Comparison of ENCODE assay signal across 18 cellular contexts in genomic region chr22:42921301-42921700, GRCh38.
A peak's percentile ranks its signal among the peaks of the same experiment; 100 is the strongest.
DNase-seq lines count a peak whose midpoint lies in the region; ATAC-seq and TF ChIP-seq lines count a peak whose summit lies in the region.
"Had no signal": no experiment of that assay in that cellular context is flagged by ENCODE, and none has a peak within 500 bp of the region (broad histone marks: within the 10 kb centered on the region; RNA-seq: fewer than 3 reads in every experiment).

No MANE protein-coding gene starts in this region.

- BruUV-seq in Calu3 (replicated peaks; lab: Mats Ljungman, UMichigan), result no TSS peak

- DNase-seq in Calu3 (no peak), SJSA1 (ENCODE audit: low read depth in 1 of 2, low spot score in 2 of 2) (no peak), fibroblast of the aortic adventitia (ENCODE audit: low read depth) (peak; percentile 36), iPS-NIHi11 (ENCODE audit: low spot score) (no peak), NCI-H2227 treated with DMSO at 0.1 percent for 48 hours (lab: John Stamatoyannopoulos, UW) (no peak)
- DNase-seq in effector CD4-positive, alpha-beta T cell, result no peak
- DNase-seq: activated CD8-positive, alpha-beta T cell treated with anti-CD3 and anti-CD28 coated beads, Interleukin-2, amount 10 ng/mL, durations not matched to agents 7 days and 5 days; CD4-positive, CD25-positive, alpha-beta regulatory T cell; colonic mucosa; H7; hypothalamus; NCI-H1417 treated with DMSO at 0.1 percent for 48 hours; NCI-H345; nephron progenitor cell; stimulated activated CD4-positive, alpha-beta T cell treated with anti-CD3 and anti-CD28 coated beads, Interleukin-4, amount 100 ng/mL, for 1 hour had no signal

- no peaks in the 10 kb centered on the region; the same call in 1 of the 2 replicates for H3K36me3 ChIP-seq in SJSA1
- H3K36me3 ChIP-seq: colonic mucosa had no signal

- H3K4me3 ChIP-seq in SJSA1 (no peak overlapping the region), fibroblast of the aortic adventitia (ENCODE audit: low read depth, low read length) (no peak overlapping the region)
- H3K4me3 ChIP-seq: colonic mucosa had no signal

- no peaks in the 10 kb centered on the region for H3K27me3 ChIP-seq in SJSA1 (replicated peaks)
- H3K27me3 ChIP-seq: colonic mucosa had no signal

- no peak overlapping the region for H3K4me3 Mint-ChIP-seq in Calu3 (ENCODE audit: low read depth, unreplicated experiment)
- H3K4me3 Mint-ChIP-seq in stimulated activated memory B cell treated with anti-CD40 and anti-IgM and Interleukin-4, amounts not matched to agents 10 μg/mL and 1 μg/mL and 100 μg/mL, for 72 hours, result no peak overlapping the region
- H3K4me3 Mint-ChIP-seq: activated CD8-positive, alpha-beta T cell treated with anti-CD3 and anti-CD28 coated beads, Interleukin-2, amount 10 ng/mL, durations not matched to agents 7 days and 5 days; CD4-positive, CD25-positive, alpha-beta regulatory T cell; nephron progenitor cell had no signal

- TF ChIP-seq CTCF in Calu3 (IDR thresholded peaks at IDR 0.05; ENCODE audit: unreplicated experiment), result no peak
- TF ChIP-seq CTCF in fibroblast of the aortic adventitia (IDR thresholded peaks at IDR 0.05; ENCODE audit: insufficient read depth, low read length), result no peak

- CTCF ChIA-PET in Calu3 (lab: Charles Lee), result interaction anchor here (0.6 to 1.4 kb wide), 3 partner anchors 13 to 129 kb away, joined by 4 to 6 read pairs (median 6); no protein-coding TSS in a partner anchor

- intact Hi-C loops in Calu3 (cut with micrococcal nuclease; ENCODE audit: unreplicated experiment), result no loop called here

- H3K27ac Mint-ChIP-seq in Calu3 (ENCODE audit: unreplicated experiment), result peak overlapping the region; percentile 76
- peak overlapping the region; percentile 92 for H3K27ac Mint-ChIP-seq in stimulated activated memory B cell treated with anti-CD40 and anti-IgM and Interleukin-4, amounts not matched to agents 10 μg/mL and 1 μg/mL and 100 μg/mL, for 72 hours
- H3K27ac Mint-ChIP-seq: activated CD8-positive, alpha-beta T cell treated with anti-CD3 and anti-CD28 coated beads, Interleukin-2, amount 10 ng/mL, durations not matched to agents 7 days and 5 days; activated T-helper 2 cell treated with anti-CD3 and anti-CD28 coated beads, Interferon-gamma antibody, Interleukin-2, Interleukin-4, amounts not matched to agents 10 μg/mL and 5 μg/mL and 100 μg/mL, durations not matched to agents 14 hours and 24 hours and 36 hours; nephron progenitor cell had no signal

- no peaks in the 10 kb centered on the region for H3K9me3 ChIP-seq in SJSA1 (replicated peaks)
- H3K9me3 ChIP-seq: colonic mucosa had no signal

- peaks cover 74% of the 10 kb centered on the region for H3K4me1 Mint-ChIP-seq in Calu3 (ENCODE audit: low read depth, unreplicated experiment)
- H3K4me1 Mint-ChIP-seq in stimulated activated memory B cell treated with anti-CD40 and anti-IgM and Interleukin-4, amounts not matched to agents 10 μg/mL and 1 μg/mL and 100 μg/mL, for 72 hours, result peaks cover 57% of the 10 kb centered on the region

- H3K9me3 Mint-ChIP-seq in Calu3 (ENCODE audit: low read depth, unreplicated experiment), result no peaks in the 10 kb centered on the region
- H3K9me3 Mint-ChIP-seq in stimulated activated memory B cell treated with anti-CD40 and anti-IgM and Interleukin-4, amounts not matched to agents 10 μg/mL and 1 μg/mL and 100 μg/mL, for 72 hours, result no peaks in the 10 kb centered on the region
- H3K9me3 Mint-ChIP-seq: activated T-helper 2 cell treated with anti-CD3 and anti-CD28 coated beads, Interferon-gamma antibody, Interleukin-2, Interleukin-4, amounts not matched to agents 10 μg/mL and 5 μg/mL and 100 μg/mL, durations not matched to agents 14 hours and 24 hours and 36 hours; CD4-positive, CD25-positive, alpha-beta regulatory T cell; nephron progenitor cell had no signal

- peaks cover 51% of the 10 kb centered on the region for H3K4me1 ChIP-seq in SJSA1 (replicated peaks)

- peaks cover 64% of the 10 kb centered on the region for H3K36me3 Mint-ChIP-seq in Calu3 (ENCODE audit: insufficient read depth, unreplicated experiment)
- H3K36me3 Mint-ChIP-seq in stimulated activated memory B cell treated with anti-CD40 and anti-IgM and Interleukin-4, amounts not matched to agents 10 μg/mL and 1 μg/mL and 100 μg/mL, for 72 hours, result no peaks in the 10 kb centered on the region

- no peak for ATAC-seq in stimulated activated memory B cell treated with anti-CD40 and anti-IgM and Interleukin-4, amounts not matched to agents 10 μg/mL and 1 μg/mL and 100 μg/mL, for 72 hours
- ATAC-seq in HG02571 (IDR thresholded peaks at IDR 0.05; ENCODE audit: unreplicated experiment), result no peak
- ATAC-seq: activated CD8-positive, alpha-beta T cell treated with anti-CD3 and anti-CD28 coated beads, Interleukin-2, amount 10 ng/mL, durations not matched to agents 7 days and 5 days had no signal

- H3K27ac ChIP-seq in SJSA1, result peak overlapping the region; percentile 76
- H3K27ac ChIP-seq: colonic mucosa had no signal

- H3K27me3 Mint-ChIP-seq in Calu3 (ENCODE audit: unreplicated experiment), result no peaks in the 10 kb centered on the region
- H3K27me3 Mint-ChIP-seq in stimulated activated memory B cell treated with anti-CD40 and anti-IgM and Interleukin-4, amounts not matched to agents 10 μg/mL and 1 μg/mL and 100 μg/mL, for 72 hours, result no peaks in the 10 kb centered on the region
- H3K27me3 Mint-ChIP-seq: CD4-positive, CD25-positive, alpha-beta regulatory T cell had no signal
